7 cellular contexts compared by ENCODE assay signal in the genomic region with DNA sequence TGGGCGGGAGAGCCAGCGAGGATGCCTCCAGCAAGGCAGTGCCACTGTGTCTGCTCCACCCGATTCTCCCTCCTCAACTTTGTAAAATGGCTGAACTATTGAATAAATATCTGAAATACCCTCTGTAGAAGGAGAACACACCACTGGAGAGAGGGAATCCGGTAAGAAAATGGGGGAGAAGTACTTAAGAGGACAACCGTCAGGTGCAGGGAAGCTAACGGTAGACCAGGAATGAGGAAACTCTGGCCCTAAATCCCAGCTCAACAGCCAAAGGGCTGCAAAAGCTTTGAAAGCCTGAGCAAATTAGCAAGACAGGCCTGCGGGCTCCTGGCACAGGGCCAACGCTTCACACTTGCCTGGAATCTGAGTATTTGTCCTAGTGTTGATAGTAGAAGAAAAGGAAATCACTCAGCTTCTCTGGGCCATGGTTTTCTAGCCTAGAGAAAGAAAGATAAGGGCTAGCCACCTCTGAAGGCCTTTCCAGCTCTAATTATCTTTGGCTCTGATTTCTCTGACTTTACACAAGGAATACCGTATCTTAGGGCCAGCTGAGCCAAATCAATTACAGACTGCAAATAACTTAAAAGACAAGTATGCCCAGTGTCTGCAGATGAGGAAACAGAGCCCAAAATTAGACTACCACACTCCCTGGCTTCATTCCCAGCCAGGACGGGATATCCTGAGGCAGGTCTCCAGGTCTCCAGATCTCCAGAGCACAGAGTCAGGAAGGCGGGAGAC.
DNase-seq lines count a peak whose midpoint lies in the region; ATAC-seq and TF ChIP-seq lines count a peak whose summit lies in the region.

No MANE protein-coding gene starts in this region.

- H3K36me3 ChIP-seq in psoas muscle (ENCODE audit: insufficient read depth in 1 of 2, low read depth in 1 of 2) = no peaks in the 10 kb centered on the region
- peaks cover 28% of the 10 kb centered on the region for H3K36me3 ChIP-seq in WERI-Rb-1

- TF ChIP-seq CTCF in LNCaP clone FGC (IDR thresholded peaks at IDR 0.05; ENCODE audit: control insufficient read depth, extremely low read depth, insufficient read depth) (no peak), foreskin keratinocyte (conservative IDR thresholded peaks at IDR 0.05) (no peak), psoas muscle (IDR thresholded peaks at IDR 0.05) (no peak), WERI-Rb-1 (IDR thresholded peaks at IDR 0.05; ENCODE audit: low read depth, low read length) (no peak)

- 31 to 45% (median 36%) methylated on average over 11 of the region's 11 CpGs for WGBS in psoas muscle, 3 donors

- ATAC-seq in foreskin keratinocyte (peak; percentile 34), psoas muscle (peak; percentile 21 to 62 (median 48))

- H3K4me3 ChIP-seq in LNCaP clone FGC (ENCODE audit: low read depth, low read length) (no peak overlapping the region), psoas muscle (no peak overlapping the region), WERI-Rb-1 (ENCODE audit: low read depth, low read length) (no peak overlapping the region)

- H3K4me1 ChIP-seq in foreskin keratinocyte = peaks cover 36% of the 10 kb centered on the region
- peaks cover 57% of the 10 kb centered on the region for H3K4me1 ChIP-seq in psoas muscle

- intact Hi-C loops in psoas muscle (cut with DNase I) = loop anchor here in 1 of 2 donors (5.0 kb wide), 1 partner anchor 70 kb away; a partner anchor contains a TSS

- no peaks in the 10 kb centered on the region for H3K9me3 ChIP-seq in psoas muscle
- no peaks in the 10 kb centered on the region for H3K9me3 ChIP-seq in WERI-Rb-1 (ENCODE audit: severe bottlenecking)

- peak overlapping the region; percentile 29 for H3K27ac ChIP-seq in foreskin keratinocyte
- peak overlapping the region; percentile 57 for H3K27ac ChIP-seq in psoas muscle
- H3K27ac ChIP-seq in WERI-Rb-1 = no peak overlapping the region

- H3K27me3 ChIP-seq in foreskin keratinocyte (no peaks in the 10 kb centered on the region), psoas muscle (ENCODE audit: insufficient read depth in 3 of 3, low read length in 2 of 3) (no peaks in the 10 kb centered on the region), WERI-Rb-1 (ENCODE audit: insufficient read depth, low read depth, severe bottlenecking) (no peaks in the 10 kb centered on the region)

- DNase-seq in LNCaP clone FGC (ENCODE audit: low read depth) (peak; percentile 69), SHP77 treated with DMSO at 0.1 percent for 48 hours (lab: John Stamatoyannopoulos, UW) (peak; percentile 24), foreskin keratinocyte (peak in 1 of 2 donors; percentile 61), psoas muscle (peak in 1 of 2 donors; percentile 58), cortex of kidney (lab: John Stamatoyannopoulos, UW) (no peak), T-helper 9 cell (no peak), WERI-Rb-1 (no peak)

Comparison
In these comparisons a context has a peak if more than half of its experiments do, and no peak if none do; other contexts are left out.
1. DNase-seq: peak in LNCaP clone FGC (single experiment) and SHP77 treated with DMSO at 0.1 percent for 48 hours (single experiment); none in cortex of kidney (single experiment), T-helper 9 cell (single experiment) and WERI-Rb-1 (single experiment).